ENCODE assay signal across 13 cellular contexts in the genomic region with DNA sequence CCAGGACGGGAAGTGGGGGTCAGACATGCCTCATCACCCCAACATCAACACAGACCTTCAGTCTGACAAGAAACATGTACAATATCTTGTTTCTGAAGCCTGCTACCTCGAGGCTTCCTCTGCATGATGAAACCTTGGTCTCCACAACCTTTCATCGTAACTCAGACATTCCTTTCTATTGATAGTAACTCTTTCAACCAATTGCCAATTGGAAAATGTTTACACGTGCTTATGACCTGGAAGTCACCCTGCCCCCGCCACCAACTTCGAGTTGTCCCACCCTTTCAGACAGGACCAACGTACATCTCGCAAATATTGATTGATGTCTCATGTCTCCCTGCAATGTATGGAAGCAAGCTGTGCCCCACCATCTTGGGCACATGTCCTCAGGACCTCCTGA.
DNase-seq lines count a peak whose midpoint lies in the region; ATAC-seq and TF ChIP-seq lines count a peak whose summit lies in the region.
"Had no signal": no experiment of that assay in that cellular context is flagged by ENCODE, and none has a peak within 500 bp of the region (broad histone marks: within the 10 kb centered on the region; RNA-seq: fewer than 3 reads in every experiment).

No MANE protein-coding gene starts in this region.

- H3K9me3 Mint-ChIP-seq in neural crest cell = peaks cover 11% of the 10 kb centered on the region

- H3K27ac ChIP-seq in cingulate gyrus (ENCODE audit: low read depth, low read length) = peak overlapping the region; percentile 8
- H3K27ac ChIP-seq: coronary artery had no signal

- CTCF ChIA-PET in HEK293T (lab: Yijun Ruan, JAX) = no interaction called here

- H3K36me3 Mint-ChIP-seq in neural crest cell (ENCODE audit: low read depth) = peaks cover 8% of the 10 kb centered on the region

- TF ChIP-seq CTCF in neural crest cell (conservative IDR thresholded peaks at IDR 0.05) = no peak

- no peaks in the 10 kb centered on the region for H3K27me3 Mint-ChIP-seq in neural crest cell (ENCODE audit: low read depth)

- DNase-seq in COLO668 (lab: John Stamatoyannopoulos, UW; ENCODE audit: unreplicated experiment) = peak; percentile 55
- peak; percentile 77 for DNase-seq in HT-29 (ENCODE audit: low spot score)
- DNase-seq in neural crest cell (ENCODE audit: low read depth, low spot score) = no peak
- no peak for DNase-seq in activated CD8-positive, alpha-beta memory T cell treated with anti-CD3 and anti-CD28 coated beads for 24 hours
- DNase-seq in NCI-H446 treated with DMSO at 0.1 percent for 48 hours (lab: John Stamatoyannopoulos, UW) = no peak
- DNase-seq in HEK293T (ENCODE audit: extremely low spot score) = no peak
- DNase-seq: activated CD8-positive, alpha-beta T cell treated with anti-CD3 and anti-CD28 coated beads, Interleukin-2, amount 10 ng/mL, durations not matched to agents 7 days and 5 days; midbrain; small intestine had no signal

- H3K4me3 Mint-ChIP-seq in neural crest cell = no peak overlapping the region
- H3K4me3 Mint-ChIP-seq: activated CD8-positive, alpha-beta T cell treated with anti-CD3 and anti-CD28 coated beads, Interleukin-2, amount 10 ng/mL, durations not matched to agents 7 days and 5 days had no signal

- H3K27ac Mint-ChIP-seq in neural crest cell (ENCODE audit: unreplicated experiment) = peak overlapping the region; percentile 86
- H3K27ac Mint-ChIP-seq: activated CD8-positive, alpha-beta T cell treated with anti-CD3 and anti-CD28 coated beads, Interleukin-2, amount 10 ng/mL, durations not matched to agents 7 days and 5 days; activated T-helper 2 cell treated with anti-CD3 and anti-CD28 coated beads, Interferon-gamma antibody, Interleukin-2, Interleukin-4, amounts not matched to agents 10 μg/mL and 5 μg/mL and 100 μg/mL, durations not matched to agents 14 hours and 24 hours and 36 hours had no signal

- POLR2A ChIA-PET in HEK293T (lab: Yijun Ruan, JAX) = no interaction called here

- H3K4me1 Mint-ChIP-seq in neural crest cell = peaks cover 16% of the 10 kb centered on the region

- no peak for ATAC-seq in GM18870 (IDR thresholded peaks at IDR 0.05; ENCODE audit: unreplicated experiment)
- ATAC-seq: activated CD8-positive, alpha-beta T cell treated with anti-CD3 and anti-CD28 coated beads, Interleukin-2, amount 10 ng/mL, durations not matched to agents 7 days and 5 days had no signal

TF ChIP-seq in HEK293T, 16 proteins besides CTCF, POLR2A, EP300 and RAD21:
- TF ChIP-seq LEF1 (IDR thresholded peaks at IDR 0.05; ENCODE audit: borderline replicate concordance) = no peak
TF ChIP-seq in HEK293T: peak in this region for 0.

Comparison
In these comparisons a context has a peak if more than half of its experiments do, and no peak if none do; other contexts are left out.
1. DNase-seq: peak in COLO668 (single experiment) and HT-29 (single experiment); none in neural crest cell (single experiment), activated CD8-positive, alpha-beta memory T cell treated with anti-CD3 and anti-CD28 coated beads for 24 hours (single experiment), NCI-H446 treated with DMSO at 0.1 percent for 48 hours (single experiment) and HEK293T (single experiment).